In the genomic region with DNA sequence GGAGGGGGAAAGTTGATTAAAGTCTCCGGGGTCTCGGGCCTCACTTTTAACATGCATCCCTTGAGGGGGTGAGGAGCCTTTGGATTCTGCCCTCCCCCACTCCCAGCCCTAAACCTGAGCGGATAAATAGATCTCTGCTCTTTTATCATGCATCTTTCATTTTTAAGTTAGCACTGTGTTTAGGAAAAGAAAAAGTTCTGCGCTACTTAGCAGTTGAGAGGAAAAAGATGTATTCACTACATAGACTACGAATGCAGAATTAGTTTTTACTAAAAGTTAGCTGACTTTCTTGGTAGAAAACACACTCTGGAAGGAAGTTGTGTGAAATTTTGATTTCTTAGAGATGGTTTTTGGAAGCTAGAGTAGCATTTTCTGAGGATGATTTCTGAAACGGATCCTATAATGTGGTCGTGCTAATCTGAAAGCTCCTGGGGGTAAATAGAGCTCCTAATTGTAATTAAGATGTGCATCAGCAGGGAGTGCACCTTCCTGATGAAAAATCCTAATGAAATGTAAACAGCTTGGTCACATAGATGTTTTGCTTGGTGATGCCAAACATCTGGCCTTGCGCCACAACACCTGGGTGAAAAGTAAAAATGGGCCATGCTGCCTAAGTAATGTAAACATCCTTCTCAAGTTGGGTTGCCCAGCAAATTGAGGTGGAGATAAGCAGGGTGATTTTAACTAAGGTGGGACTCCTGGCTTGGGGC, we compare ENCODE assay signal across 8 cellular contexts. TPM values are rescaled to one million over a fixed set of nuclear protein-coding genes. Genes with fewer than 3 reads are reported as not detected.
DNase-seq lines count a peak whose midpoint lies in the region; ATAC-seq and TF ChIP-seq lines count a peak whose summit lies in the region.

No MANE protein-coding gene starts in this region.

- in situ Hi-C loops in mammary epithelial cell (cut with MboI; ENCODE audit: low sequenced_read_pairs in 2 of 2), result loop anchor here in 1 of 2 donors (10.0 kb wide), 1 partner anchor 159 kb away; no protein-coding TSS in a partner anchor

- H4K20me1 ChIP-seq in mammary epithelial cell (ENCODE audit: insufficient read depth, low read length), result no peaks in the 10 kb centered on the region

- H3K9ac ChIP-seq in mammary epithelial cell (ENCODE audit: insufficient read depth, low read length) (peak overlapping the region; percentile 49), mesendoderm (ENCODE audit: low read length) (peak overlapping the region; percentile 85)

- dilution Hi-C loops in mammary epithelial cell (cut with HindIII; ENCODE audit: low sequenced_read_pairs), result no loop called here

- H2BK15ac ChIP-seq in mesendoderm (replicated peaks; ENCODE audit: low read depth), result no peak overlapping the region

- DNase-seq in left ventricle myocardium inferior, result no peak
- DNase-seq in Right ventricle myocardium inferior (ENCODE audit: missing footprints), result no peak
- peak; percentile 40 for DNase-seq in mammary epithelial cell
- DNase-seq in mesendoderm, result peak; percentile 70
- DNase-seq in vagina (ENCODE audit: extremely low spot score in 2 of 2), result no peak
- no peak for DNase-seq in head of caudate nucleus

- WGBS in mammary epithelial cell (ENCODE audit: low coverage, missing lambda C conversion rate), result 28% methylated on average over 8 of the region's 8 CpGs
- WGBS in mesendoderm (ENCODE audit: extremely low coverage, insufficient coverage, low lambda C conversion rate), result no CpG with 5 or more reads among the region's 8 CpGs

- H2AFZ ChIP-seq in mammary epithelial cell (ENCODE audit: low read depth, low read length), result peak overlapping the region; percentile 90

- H3K4ac ChIP-seq in mesendoderm (ENCODE audit: low read depth, low read length), result no peak overlapping the region

- H3K23ac ChIP-seq in mesendoderm (ENCODE audit: low read length), result no peak overlapping the region

- TF ChIP-seq CTCF in left ventricle myocardium inferior (IDR thresholded peaks at IDR 0.05; ENCODE audit: borderline replicate concordance) (no peak), mammary epithelial cell (conservative IDR thresholded peaks at IDR 0.05 in 1 of 2, IDR thresholded peaks at IDR 0.05 in 1 of 2; ENCODE audit: extremely low read depth in 1 of 2, insufficient read depth in 1 of 2, low read depth in 1 of 2, low read length in 2 of 2) (no peak), vagina (IDR thresholded peaks at IDR 0.05) (no peak)

- H3K56ac ChIP-seq in mesendoderm (ENCODE audit: low read length), result peak overlapping the region; percentile 93

- H3K36me3 ChIP-seq in left ventricle myocardium inferior, result no peaks in the 10 kb centered on the region
- no peaks in the 10 kb centered on the region for H3K36me3 ChIP-seq in mammary epithelial cell (ENCODE audit: insufficient read depth, low read length)
- no peaks in the 10 kb centered on the region for H3K36me3 ChIP-seq in mesendoderm (ENCODE audit: control insufficient read depth, insufficient read depth, low read length)
- H3K36me3 ChIP-seq in vagina, result no peaks in the 10 kb centered on the region

- H4K5ac ChIP-seq in mesendoderm (ENCODE audit: low read length), result no peak overlapping the region

- no peaks in the 10 kb centered on the region for H3K9me3 ChIP-seq in left ventricle myocardium inferior (replicated peaks)
- no peaks in the 10 kb centered on the region for H3K9me3 ChIP-seq in mammary epithelial cell (replicated peaks; ENCODE audit: insufficient read depth, low read length)
- no peaks in the 10 kb centered on the region for H3K9me3 ChIP-seq in vagina

- BruUV-seq in mammary epithelial cell (replicated peaks; lab: Mats Ljungman, UMichigan), result no TSS peak

- CTCF ChIA-PET in mammary epithelial cell (lab: Charles Lee; ENCODE audit: low non-redundant PET), result no interaction called here

- peak overlapping the region; percentile 91 for H3K4me2 ChIP-seq in mammary epithelial cell (ENCODE audit: insufficient read depth, low read depth, low read length)
- H3K4me2 ChIP-seq in mesendoderm (ENCODE audit: low read length), result peak overlapping the region; percentile 6

- ATAC-seq in Right ventricle myocardium inferior (no peak), HG03342 (IDR thresholded peaks at IDR 0.05; ENCODE audit: unreplicated experiment) (no peak), GM21576 (IDR thresholded peaks at IDR 0.05; ENCODE audit: unreplicated experiment) (no peak)

- H3K27ac ChIP-seq in left ventricle myocardium inferior (replicated peaks), result peak overlapping the region; percentile 94
- no peak overlapping the region for H3K27ac ChIP-seq in mammary epithelial cell (ENCODE audit: insufficient read depth, low read depth, low read length)
- H3K27ac ChIP-seq in mesendoderm (ENCODE audit: low read depth, low read length), result peak overlapping the region; percentile 23
- H3K27ac ChIP-seq in vagina, result peak overlapping the region; percentile 93

- no peak overlapping the region for H2AK5ac ChIP-seq in mesendoderm (ENCODE audit: low read length)

- no peak overlapping the region for H2BK5ac ChIP-seq in mesendoderm (ENCODE audit: low read length)

- H3K27me3 ChIP-seq in left ventricle myocardium inferior (ENCODE audit: low read depth) (peaks cover 47% of the 10 kb centered on the region), mammary epithelial cell (ENCODE audit: insufficient read depth, low read length) (no peaks in the 10 kb centered on the region), mesendoderm (ENCODE audit: insufficient read depth, low read length, poor library complexity) (no peaks in the 10 kb centered on the region), vagina (no peaks in the 10 kb centered on the region)

- intact Hi-C loops in left ventricle myocardium inferior (cut with micrococcal nuclease), result no loop called here
- intact Hi-C loops in Right ventricle myocardium inferior (cut with DNase I), result loop anchor here (10.0 kb wide), 1 partner anchor 469 kb away; no protein-coding TSS in a partner anchor
- intact Hi-C loops in mammary epithelial cell (cut with micrococcal nuclease), result loop anchor here (2.0 kb wide), 1 partner anchor 83 kb away; no protein-coding TSS in a partner anchor
- intact Hi-C loops in vagina (cut with DNase I), result loop anchor here (5.0 to 10.0 kb wide), 2 partner anchors 269 to 362 kb away; no protein-coding TSS in a partner anchor
- intact Hi-C loops in head of caudate nucleus (cut with DNase I), result loop anchor here (10.0 kb wide), 3 partner anchors 129 to 469 kb away; no protein-coding TSS in a partner anchor

- no peak for TF ChIP-seq POLR2A in vagina (IDR thresholded peaks at IDR 0.05)

- H2BK120ac ChIP-seq in mesendoderm (ENCODE audit: low read depth, low read length), result no peak overlapping the region

- H3K4me3 ChIP-seq in left ventricle myocardium inferior (peak overlapping the region; percentile 88), mammary epithelial cell (replicated peaks in 1 of 3; ENCODE audit: insufficient read depth in 1 of 3, low read depth in 2 of 3, low read length in 3 of 3) (peak overlapping the region; percentile 87 to 93 (median 90)), mesendoderm (ENCODE audit: low read length) (peak overlapping the region; percentile 56), vagina (peak overlapping the region; percentile 63 to 78)

- H3K79me1 ChIP-seq in mesendoderm (ENCODE audit: low read length), result no peaks in the 10 kb centered on the region

- H4K8ac ChIP-seq in mesendoderm (ENCODE audit: low read depth, low read length), result no peak overlapping the region

- H3K79me2 ChIP-seq in mammary epithelial cell (ENCODE audit: insufficient read depth, low read length), result peaks cover 63% of the 10 kb centered on the region
- H3K79me2 ChIP-seq in mesendoderm (ENCODE audit: control insufficient read depth, insufficient read depth, low read length), result peaks cover 9% of the 10 kb centered on the region

- H3K18ac ChIP-seq in mesendoderm (ENCODE audit: low read length), result no peak overlapping the region

- peaks cover 71% of the 10 kb centered on the region for H3K4me1 ChIP-seq in left ventricle myocardium inferior
- H3K4me1 ChIP-seq in mammary epithelial cell (ENCODE audit: insufficient read depth, low read length), result peaks cover 29% of the 10 kb centered on the region
- H3K4me1 ChIP-seq in mesendoderm (ENCODE audit: control insufficient read depth, low read depth, low read length), result peaks cover 10% of the 10 kb centered on the region
- peaks cover 30% of the 10 kb centered on the region for H3K4me1 ChIP-seq in vagina

RNA-seq across cellular contexts. Expression of gene ROR1, which starts 1.8 kb away (rescaled TPM):
- total RNA-seq in left ventricle myocardium inferior, result 14.0 TPM
- total RNA-seq in Right ventricle myocardium inferior, result 8.4 TPM
- 10 to 100 TPM; 11.5 to 21.8 TPM for total RNA-seq in mammary epithelial cell
- polyA plus RNA-seq in mammary epithelial cell, result 11.5 TPM
- polyA minus RNA-seq in mammary epithelial cell, result 19.9 TPM
- 18.6 TPM for polyA plus RNA-seq in mesendoderm (2013, experiment 1 of 2)
- polyA plus RNA-seq in mesendoderm (2013, experiment 2 of 2), result 19.7 TPM
- total RNA-seq in vagina, result 11.0 TPM

Comparison
In these comparisons a context has a peak if more than half of its experiments do, and no peak if none do; other contexts are left out.
1. DNase-seq: peak in mammary epithelial cell (single experiment) and mesendoderm (single experiment); none in left ventricle myocardium inferior (single experiment), Right ventricle myocardium inferior (single experiment), vagina (0 of 2) and head of caudate nucleus (0 of 42).
2. Peak in every context shown above with its lines, with median percentiles within 50 percentile points of each other: H3K4me3 ChIP-seq.